In genomic region chr7:25028370-25028971, GRCh38 we compare ENCODE assay signal across 1 cellular context.
A peak's percentile ranks its signal among the peaks of the same experiment; 100 is the strongest.
TF ChIP-seq lines count a peak whose summit lies in the region.

No MANE protein-coding gene starts in this region.

TF ChIP-seq in K562, 482 proteins besides CTCF, POLR2A, EP300 and RAD21 (continued from another document and continues in another):
- TF ChIP-seq CUX1 (CRISPR knock-in tag; IDR thresholded peaks at IDR 0.05) (no peak), ZNF143 (CRISPR knock-in tag; IDR thresholded peaks at IDR 0.05) (no peak), HMGN3 (IDR thresholded peaks at IDR 0.05; ENCODE audit: borderline replicate concordance, extremely low read depth, insufficient read length, low read depth, low read length) (no peak), ZNF239 (CRISPR knock-in tag; IDR thresholded peaks at IDR 0.05) (no peak), CBFA2T2 (conservative IDR thresholded peaks at IDR 0.05) (peak; percentile 31; the same call in 1 of the 2 replicates), ZBTB17 (CRISPR knock-in tag; IDR thresholded peaks at IDR 0.05) (no peak), SIRT6 (IDR thresholded peaks at IDR 0.05; ENCODE audit: low read depth, low read length) (no peak), ZNF639 (CRISPR knock-in tag; conservative IDR thresholded peaks at IDR 0.05 in 1 of 2, IDR thresholded peaks at IDR 0.05 in 1 of 2) (no peak), UBTF (IDR thresholded peaks at IDR 0.05; ENCODE audit: borderline replicate concordance in 1 of 2, low read depth in 2 of 2, low read length in 2 of 2) (no peak), ZNF274 (IDR thresholded peaks at IDR 0.05; ENCODE audit: borderline replicate concordance, low read depth, low read length) (no peak), YY1 (IDR thresholded peaks at IDR 0.05; ENCODE audit: borderline replicate concordance in 1 of 3, control insufficient read depth in 1 of 3, extremely low read depth in 1 of 3, insufficient read depth in 3 of 3, insufficient read length in 1 of 3, insufficient replicate concordance in 2 of 3, low read depth in 1 of 3, low read length in 2 of 3) (no peak), BRF1 (IDR thresholded peaks at IDR 0.05; ENCODE audit: borderline replicate concordance, extremely low read depth, insufficient read length) (no peak), ID3 (CRISPR knock-in tag; IDR thresholded peaks at IDR 0.05) (no peak), ID3 (tag; IDR thresholded peaks at IDR 0.05) (no peak), MTA1 (IDR thresholded peaks at IDR 0.05; ENCODE audit: borderline replicate concordance) (peak; percentile 28; the same call in 1 of the 2 replicates), MEF2D (tag; conservative IDR thresholded peaks at IDR 0.05; ENCODE audit: low read depth) (0 out of 2 replicates have a peak, but pooled peaks have one; percentile 47), THAP12 (CRISPR knock-in tag; IDR thresholded peaks at IDR 0.05) (no peak), CREB5 (CRISPR knock-in tag; IDR thresholded peaks at IDR 0.05) (no peak), BDP1 (IDR thresholded peaks at IDR 0.05; ENCODE audit: insufficient read depth, insufficient read length) (no peak), ARID3A (IDR thresholded peaks at IDR 0.05; ENCODE audit: borderline replicate concordance, low read depth, low read length) (peak; percentile 15; the same call in 1 of the 2 replicates), TSHZ1 (CRISPR knock-in tag; IDR thresholded peaks at IDR 0.05) (no peak), HES1 (IDR thresholded peaks at IDR 0.05; ENCODE audit: low read depth) (peak; percentile 74), MIER1 (IDR thresholded peaks at IDR 0.05; ENCODE audit: low read depth) (no peak), ELF1 (tag; IDR thresholded peaks at IDR 0.05) (no peak), PHB2 (IDR thresholded peaks at IDR 0.05; ENCODE audit: low read depth) (no peak), EGR1 (conservative IDR thresholded peaks at IDR 0.05) (no peak), PML (IDR thresholded peaks at IDR 0.05; ENCODE audit: low read length) (no peak), PRPF4 (IDR thresholded peaks at IDR 0.05; ENCODE audit: insufficient read depth, low read depth, low read length, poor library complexity, severe bottlenecking) (no peak), TBL1XR1 (IDR thresholded peaks at IDR 0.05; ENCODE audit: low read length in 2 of 2) (peak in 1 of 2 experiments; percentile 48; a peak in 1 of 4 replicates), BMI1 (IDR thresholded peaks at IDR 0.05; ENCODE audit: low read length) (no peak), ZBTB34 (CRISPR knock-in tag; IDR thresholded peaks at IDR 0.05) (no peak), COPS2 (conservative IDR thresholded peaks at IDR 0.05) (no peak), SP2 (IDR thresholded peaks at IDR 0.05; ENCODE audit: extremely low read depth, low read depth, low read length, poor library complexity, severe bottlenecking) (no peak), FOSL1 (tag; conservative IDR thresholded peaks at IDR 0.05) (peak; percentile 89), TRIM28 (IDR thresholded peaks at IDR 0.05) (no peak), GABPA (tag; conservative IDR thresholded peaks at IDR 0.05; ENCODE audit: low read depth) (peak; percentile 68), DDX20 (tag; IDR thresholded peaks at IDR 0.05; ENCODE audit: low read depth) (no peak)
